Comparison of ENCODE assay signal across 17 cellular contexts in genomic region chr2:60064687-60065361, GRCh38.
DNase-seq lines count a peak whose midpoint lies in the region; ATAC-seq and TF ChIP-seq lines count a peak whose summit lies in the region.
"Had no signal": no experiment of that assay in that cellular context is flagged by ENCODE, and none has a peak within 500 bp of the region (broad histone marks: within the 10 kb centered on the region; RNA-seq: fewer than 3 reads in every experiment).

No MANE protein-coding gene starts in this region.

- no peaks in the 10 kb centered on the region; the same call in 1 of the 2 replicates for H3K27me3 ChIP-seq in BE2C

- H3K4me3 Mint-ChIP-seq in brain (peak overlapping the region in 1 of 5 experiments; percentile 40), mesothelial cell of epicardium (no peak overlapping the region)
- H3K4me3 Mint-ChIP-seq: activated CD4-positive, alpha-beta memory T cell treated with anti-CD3 and anti-CD28 coated beads for 36 hours; activated naive CD4-positive, alpha-beta T cell treated with anti-CD3 and anti-CD28 coated beads, Interleukin-2, amount 10 ng/mL, durations not matched to agents 7 days and 5 days; naive thymus-derived CD4-positive, alpha-beta T cell; T-helper 1 cell treated with Interleukin-12 subunit alpha and Interleukin-12 subunit beta and Interleukin-4 antibody, amounts not matched to agents 30 μg/mL and 1 μg/mL, for 36 hours had no signal

- no peaks in the 10 kb centered on the region for H3K9me3 ChIP-seq in BE2C

- DNase-seq in BE2C (peak; percentile 10), NCI-H1694 (lab: John Stamatoyannopoulos, UW) (peak; percentile 28), mesothelial cell of epicardium (ENCODE audit: low spot score in 2 of 2, unreplicated experiment in 2 of 2) (no peak), SW480 (ENCODE audit: low spot score) (no peak), mesenteric fat pad (ENCODE audit: low spot score) (no peak)
- DNase-seq: ACHN; activated CD4-positive, alpha-beta memory T cell treated with anti-CD3 and anti-CD28 coated beads for 36 hours; activated naive CD4-positive, alpha-beta T cell treated with anti-CD3 and anti-CD28 coated beads, Interleukin-2, amount 10 ng/mL, durations not matched to agents 7 days and 5 days; aorta; DMS153; head of caudate nucleus; naive thymus-derived CD4-positive, alpha-beta T cell; NCI-H146 had no signal

- H3K36me3 ChIP-seq in BE2C = no peaks in the 10 kb centered on the region

- H3K4me1 Mint-ChIP-seq in brain (peaks cover 61% of the 10 kb centered on the region), mesothelial cell of epicardium (peaks cover 28% of the 10 kb centered on the region)
- H3K4me1 Mint-ChIP-seq: activated naive CD4-positive, alpha-beta T cell treated with anti-CD3 and anti-CD28 coated beads, Interleukin-2, amount 10 ng/mL, durations not matched to agents 7 days and 5 days; naive thymus-derived CD4-positive, alpha-beta T cell had no signal

- no peak overlapping the region for H3K4me3 ChIP-seq in BE2C (ENCODE audit: low read depth, low read length)

- no peak for ATAC-seq in GM18511 (IDR thresholded peaks at IDR 0.05; ENCODE audit: unreplicated experiment)
- ATAC-seq in GM19397 (IDR thresholded peaks at IDR 0.05; ENCODE audit: unreplicated experiment) = no peak
- ATAC-seq: naive thymus-derived CD4-positive, alpha-beta T cell had no signal

- H3K36me3 Mint-ChIP-seq in brain (no peaks in the 10 kb centered on the region), mesothelial cell of epicardium (no peaks in the 10 kb centered on the region)
- H3K36me3 Mint-ChIP-seq: activated CD4-positive, alpha-beta memory T cell treated with anti-CD3 and anti-CD28 coated beads for 36 hours; activated naive CD4-positive, alpha-beta T cell treated with anti-CD3 and anti-CD28 coated beads, Interleukin-2, amount 10 ng/mL, durations not matched to agents 7 days and 5 days; naive thymus-derived CD4-positive, alpha-beta T cell had no signal

- H3K27me3 Mint-ChIP-seq in brain = no peaks in the 10 kb centered on the region
- no peaks in the 10 kb centered on the region for H3K27me3 Mint-ChIP-seq in mesothelial cell of epicardium (ENCODE audit: low read depth)
- H3K27me3 Mint-ChIP-seq: activated CD4-positive, alpha-beta memory T cell treated with anti-CD3 and anti-CD28 coated beads for 36 hours had no signal

- H3K27ac Mint-ChIP-seq in brain (peak overlapping the region in 3 of 5 experiments; percentile 11 to 64 (median 36)), mesothelial cell of epicardium (peak overlapping the region; percentile 54)
- H3K27ac Mint-ChIP-seq: activated CD4-positive, alpha-beta memory T cell treated with anti-CD3 and anti-CD28 coated beads for 36 hours; activated naive CD4-positive, alpha-beta T cell treated with anti-CD3 and anti-CD28 coated beads, Interleukin-2, amount 10 ng/mL, durations not matched to agents 7 days and 5 days; naive thymus-derived CD4-positive, alpha-beta T cell; T-helper 1 cell treated with Interleukin-12 subunit alpha and Interleukin-12 subunit beta and Interleukin-4 antibody, amounts not matched to agents 30 μg/mL and 1 μg/mL, for 36 hours had no signal

- H3K9me3 Mint-ChIP-seq in brain = no peaks in the 10 kb centered on the region
- H3K9me3 Mint-ChIP-seq in mesothelial cell of epicardium = no peaks in the 10 kb centered on the region
- H3K9me3 Mint-ChIP-seq: activated CD4-positive, alpha-beta memory T cell treated with anti-CD3 and anti-CD28 coated beads for 36 hours; activated naive CD4-positive, alpha-beta T cell treated with anti-CD3 and anti-CD28 coated beads, Interleukin-2, amount 10 ng/mL, durations not matched to agents 7 days and 5 days; naive thymus-derived CD4-positive, alpha-beta T cell; T-helper 1 cell treated with Interleukin-12 subunit alpha and Interleukin-12 subunit beta and Interleukin-4 antibody, amounts not matched to agents 30 μg/mL and 1 μg/mL, for 36 hours had no signal

- H3K4me1 ChIP-seq in BE2C = no peaks in the 10 kb centered on the region

- no peak for TF ChIP-seq CTCF in BE2C (IDR thresholded peaks at IDR 0.05; ENCODE audit: low read depth, low read length)
- TF ChIP-seq CTCF in brain (conservative IDR thresholded peaks at IDR 0.05) = no peak
- TF ChIP-seq CTCF in mesothelial cell of epicardium (IDR thresholded peaks at IDR 0.05; ENCODE audit: unreplicated experiment) = no peak

Comparison
In these comparisons a context has a peak if more than half of its experiments do, and no peak if none do; other contexts are left out.
1. DNase-seq: peak in BE2C (single experiment) and NCI-H1694 (single experiment); none in mesothelial cell of epicardium (0 of 2), SW480 (single experiment) and mesenteric fat pad (single experiment).